ENCODE assay signal across 28 cellular contexts in the genomic region with DNA sequence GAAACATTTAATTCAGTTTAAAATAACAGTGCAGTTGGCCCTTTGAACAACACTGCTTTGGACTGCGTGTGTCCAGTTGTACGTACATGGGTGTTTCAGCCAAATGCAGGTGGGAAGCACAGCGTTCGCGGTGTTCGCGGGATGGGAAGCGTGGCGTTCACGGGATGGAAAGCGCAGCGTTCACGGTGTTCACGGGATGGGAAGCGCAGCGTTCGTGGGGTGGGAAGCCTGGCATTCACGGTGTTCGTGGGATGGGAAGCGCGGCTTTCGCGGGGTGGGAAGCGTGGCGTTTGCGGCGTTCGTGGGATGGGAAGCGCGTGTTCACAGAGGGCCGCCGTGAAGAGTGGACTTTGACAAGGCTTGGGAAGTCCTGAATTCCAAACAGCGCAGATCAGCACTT.
"Had no signal": no experiment of that assay in that cellular context is flagged by ENCODE, and none has a peak within 500 bp of the region (broad histone marks: within the 10 kb centered on the region; RNA-seq: fewer than 3 reads in every experiment).

No MANE protein-coding gene starts in this region.

- H3K27me3 Mint-ChIP-seq: dendritic cell treated with granulocyte-macrophage colony-stimulating factor and Interleukin-4, amounts not matched to agents 40 ng/mL and 50 ng/mL, for 4 days; memory B cell; stimulated activated memory B cell treated with anti-CD40 and anti-IgM and Interleukin-4, amounts not matched to agents 10 μg/mL and 1 μg/mL and 100 μg/mL, for 72 hours; type B pancreatic cell had no signal

- H3K27ac Mint-ChIP-seq: dendritic cell treated with granulocyte-macrophage colony-stimulating factor and Interleukin-4, amounts not matched to agents 40 ng/mL and 50 ng/mL, for 4 days; memory B cell; nephron; stimulated activated memory B cell treated with anti-CD40 and anti-IgM and Interleukin-4, amounts not matched to agents 10 μg/mL and 1 μg/mL and 100 μg/mL, for 72 hours; type B pancreatic cell had no signal

- H3K4me3 ChIP-seq: colonic mucosa, esophagus muscularis mucosa, heart right ventricle, left ventricle myocardium inferior, lung, prostate gland, right atrium auricular region, testis, tibial artery had no signal

- H3K4me3 Mint-ChIP-seq: dendritic cell treated with granulocyte-macrophage colony-stimulating factor and Interleukin-4, amounts not matched to agents 40 ng/mL and 50 ng/mL, for 4 days; memory B cell; stimulated activated memory B cell treated with anti-CD40 and anti-IgM and Interleukin-4, amounts not matched to agents 10 μg/mL and 1 μg/mL and 100 μg/mL, for 72 hours; type B pancreatic cell had no signal

- H3K4me1 Mint-ChIP-seq: memory B cell; nephron; stimulated activated memory B cell treated with anti-CD40 and anti-IgM and Interleukin-4, amounts not matched to agents 10 μg/mL and 1 μg/mL and 100 μg/mL, for 72 hours had no signal

- FAIRE-seq: endothelial cell of umbilical vein, islet of Langerhans had no signal

- H3K27ac ChIP-seq: colonic mucosa, esophagus muscularis mucosa, heart right ventricle, left ventricle myocardium inferior, neutrophil, parathyroid adenoma, prostate gland, right atrium auricular region, testis, tibial artery had no signal

- H3K9me3 ChIP-seq: colonic mucosa, prostate gland, testis, tibial artery had no signal

- H3K9ac ChIP-seq: parathyroid adenoma had no signal

- H3K27me3 ChIP-seq: colonic mucosa, esophagus muscularis mucosa, heart right ventricle, neutrophil, right atrium auricular region, testis, tibial artery had no signal

- H2AFZ ChIP-seq: parathyroid adenoma had no signal

- H3K9me3 Mint-ChIP-seq: memory B cell; nephron; stimulated activated memory B cell treated with anti-CD40 and anti-IgM and Interleukin-4, amounts not matched to agents 10 μg/mL and 1 μg/mL and 100 μg/mL, for 72 hours; type B pancreatic cell had no signal

- H3K4me1 ChIP-seq: colonic mucosa, heart right ventricle, left ventricle myocardium inferior, parathyroid adenoma, prostate gland, right atrium auricular region, testis, tibial artery had no signal

- DNase-seq: colonic mucosa; effector CD8-positive, alpha-beta T cell; foreskin melanocyte; glutamatergic neuron; heart right ventricle; hippocampal formation; left colon; left ventricle myocardium inferior; stimulated activated CD4-positive, alpha-beta T cell treated with anti-CD3 and anti-CD28 coated beads, Interleukin-2, amount 100 ng/mL, for 24 hours; stimulated activated CD4-positive, alpha-beta T cell treated with anti-CD3 and anti-CD28 coated beads, Interleukin-4, amount 100 ng/mL, for 24 hours; stimulated activated naive CD8-positive, alpha-beta T cell treated with anti-CD3 and anti-CD28 coated beads, Interleukin-15, Interleukin-2, amounts not matched to agents 100 U/mL and 50 U/mL, for 24 hours; substantia nigra; testis; tibial artery had no signal

- ATAC-seq: heart right ventricle; left colon; sciatic nerve; stimulated activated naive CD8-positive, alpha-beta T cell treated with anti-CD3 and anti-CD28 coated beads, Interleukin-15, Interleukin-2, amounts not matched to agents 100 U/mL and 50 U/mL, for 24 hours had no signal
